In the genomic region with DNA sequence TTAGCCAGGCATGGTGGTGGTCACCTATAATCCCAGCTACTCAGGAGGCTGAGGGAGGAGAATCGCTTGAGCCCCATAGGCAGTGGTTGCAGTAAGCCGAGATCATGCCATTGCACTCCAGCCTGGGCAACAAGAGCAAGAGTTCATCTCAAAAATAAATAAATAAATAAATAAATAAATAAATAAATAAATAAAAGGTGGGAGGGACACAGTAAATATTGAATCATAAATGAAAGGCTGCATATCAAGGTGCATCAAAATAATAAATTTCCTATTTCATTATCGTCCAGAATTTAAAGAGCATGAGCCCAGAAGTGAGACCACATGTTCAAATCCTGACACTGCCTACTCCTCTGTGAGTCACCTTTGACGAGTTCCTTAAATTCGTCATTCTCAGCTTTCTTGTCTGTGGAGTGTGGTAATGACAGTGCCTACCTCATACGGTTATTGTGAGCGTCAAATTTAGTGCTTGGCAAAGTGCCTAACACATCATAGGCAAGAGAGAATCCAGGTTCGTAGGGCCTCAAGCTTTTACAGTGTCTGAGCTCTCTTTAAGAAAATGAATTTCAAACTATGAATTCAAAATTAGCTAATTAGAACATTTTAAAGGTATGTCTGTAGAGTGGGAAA, we compare ENCODE assay signal across 13 cellular contexts. TPM values are rescaled to one million over a fixed set of nuclear protein-coding genes. Genes with fewer than 3 reads are reported as not detected.
DNase-seq lines count a peak whose midpoint lies in the region; ATAC-seq and TF ChIP-seq lines count a peak whose summit lies in the region.
"Had no signal": no experiment of that assay in that cellular context is flagged by ENCODE, and none has a peak within 500 bp of the region (broad histone marks: within the 10 kb centered on the region; RNA-seq: fewer than 3 reads in every experiment).

No MANE protein-coding gene starts in this region.

- no TSS peak for BruUV-seq in MCF 10A (replicated peaks; lab: Mats Ljungman, UMichigan)

- whole genome bisulfite sequencing in testis, 2 donors: 79 to 80% methylated on average over 8 of the region's 8 CpGs

- H3K4me1 ChIP-seq in breast epithelium: no peaks in the 10 kb centered on the region
- no peaks in the 10 kb centered on the region for H3K4me1 ChIP-seq in testis

- TF ChIP-seq POLR2A in breast epithelium (IDR thresholded peaks at IDR 0.05) (no peak), testis (IDR thresholded peaks at IDR 0.05) (no peak)

- no peak overlapping the region for H3K27ac Mint-ChIP-seq in MCF 10A (ENCODE audit: low read depth, unreplicated experiment)

- peak; percentile 85 for DNase-seq in MCF 10A (ENCODE audit: unreplicated experiment)
- no peak for DNase-seq in breast epithelium (ENCODE audit: low spot score in 2 of 2)
- peak; percentile 6 for DNase-seq in NCI-H460 (ENCODE audit: extremely low read depth, low read depth)
- no peak for DNase-seq in activated CD8-positive, alpha-beta memory T cell treated with anti-CD3 and anti-CD28 coated beads, Interleukin-2, amount 50 U/mL, for 48 hours
- DNase-seq in testis: no peak
- DNase-seq: AML-193; stimulated activated naive CD4-positive, alpha-beta T cell; T-helper 17 cell had no signal

- no peaks in the 10 kb centered on the region for H3K36me3 Mint-ChIP-seq in MCF 10A (ENCODE audit: insufficient read depth, unreplicated experiment)

- H3K9me3 ChIP-seq in breast epithelium (no peaks in the 10 kb centered on the region), testis (no peaks in the 10 kb centered on the region)
- H3K9me3 ChIP-seq: adrenal gland had no signal

- TF ChIP-seq CTCF in MCF 10A (IDR thresholded peaks at IDR 0.05; ENCODE audit: unreplicated experiment) (no peak), breast epithelium (IDR thresholded peaks at IDR 0.05) (no peak), testis (IDR thresholded peaks at IDR 0.05) (no peak)

- no peaks in the 10 kb centered on the region for H3K27me3 Mint-ChIP-seq in MCF 10A (ENCODE audit: insufficient read depth, unreplicated experiment)
- H3K27me3 Mint-ChIP-seq: T-helper 17 cell had no signal

- H3K9me3 Mint-ChIP-seq in MCF 10A (ENCODE audit: unreplicated experiment): no peaks in the 10 kb centered on the region

- H3K4me3 Mint-ChIP-seq in MCF 10A (ENCODE audit: unreplicated experiment): no peak overlapping the region
- H3K4me3 Mint-ChIP-seq: neural crest cell, T-helper 17 cell had no signal

- intact Hi-C loops in MCF 10A (cut with micrococcal nuclease) (loop anchor here (5.0 kb wide), 1 partner anchor 406 kb away; no protein-coding TSS in a partner anchor), breast epithelium (cut with DNase I; ENCODE audit: low total_unique reads) (no loop called here), testis (cut with DNase I; ENCODE audit: low total_unique reads) (no loop called here)

- H3K27ac ChIP-seq in breast epithelium (no peak overlapping the region), testis (no peak overlapping the region)
- H3K27ac ChIP-seq: adrenal gland had no signal

- no peak overlapping the region for H3K4me3 ChIP-seq in breast epithelium
- no peak overlapping the region for H3K4me3 ChIP-seq in testis
- H3K4me3 ChIP-seq: adrenal gland had no signal

- H3K27me3 ChIP-seq in breast epithelium: no peaks in the 10 kb centered on the region
- H3K27me3 ChIP-seq in testis: no peaks in the 10 kb centered on the region
- H3K27me3 ChIP-seq: adrenal gland had no signal

- H3K36me3 ChIP-seq in breast epithelium: no peaks in the 10 kb centered on the region
- no peaks in the 10 kb centered on the region for H3K36me3 ChIP-seq in testis (ENCODE audit: low read depth, missing control alignments)
- H3K36me3 ChIP-seq: adrenal gland had no signal

- CTCF ChIA-PET in MCF 10A (lab: Yijun Ruan, JAX): interaction anchor here (1.0 kb wide), 1 partner anchor 379 kb away, joined by 3 read pairs; no protein-coding TSS in a partner anchor

- H3K4me1 Mint-ChIP-seq in MCF 10A (ENCODE audit: insufficient read depth, unreplicated experiment): peaks cover 6% of the 10 kb centered on the region
- H3K4me1 Mint-ChIP-seq: neural crest cell had no signal

- POLR2A ChIA-PET in MCF 10A (lab: Yijun Ruan, JAX): interaction anchor here (0.7 kb wide), 1 partner anchor 411 kb away, joined by 3 read pairs; no protein-coding TSS in a partner anchor

- ATAC-seq in esophagus mucosa (peak; percentile 89), GM19463 (IDR thresholded peaks at IDR 0.05; ENCODE audit: unreplicated experiment) (no peak), HG02642 (IDR thresholded peaks at IDR 0.05; ENCODE audit: poor library complexity, unreplicated experiment) (no peak)
- ATAC-seq: T-helper 17 cell had no signal

RNA-seq across cellular contexts. Expression of a gene that starts 49.9 kb away (rescaled TPM):
- total RNA-seq in MCF 10A (2022) (0.51 and 1.3 TPM in 2 replicates), breast epithelium (1 to 10 TPM; 4.0 to 5.6 (median 5.1) TPM), esophagus mucosa (1.9 TPM), testis (1 to 10 TPM; 1.5 to 1.7 TPM)
- total RNA-seq in NCI-H460 (2014; rRNA removed; shearing (Covaris generic)): 4.6 and 5.9 TPM in 2 replicates
- polyA plus RNA-seq in NCI-H460 (2014; cell fraction: nucleus; rRNA removed): 6.2 and 9.8 TPM in 2 replicates
- 2.7 TPM for polyA plus RNA-seq in testis (ENCODE audit: insufficient read depth, low read depth, low replicate concordance)
- total RNA-seq: neural crest cell had no signal

Comparison
In these comparisons a context has a peak if more than half of its experiments do, and no peak if none do; other contexts are left out.
1. DNase-seq: peak in MCF 10A (single experiment) and NCI-H460 (single experiment); none in breast epithelium (0 of 2), activated CD8-positive, alpha-beta memory T cell treated with anti-CD3 and anti-CD28 coated beads, Interleukin-2, amount 50 U/mL, for 48 hours (single experiment) and testis (single experiment).